Comparison of ENCODE assay signal across 32 cellular contexts in the genomic region with DNA sequence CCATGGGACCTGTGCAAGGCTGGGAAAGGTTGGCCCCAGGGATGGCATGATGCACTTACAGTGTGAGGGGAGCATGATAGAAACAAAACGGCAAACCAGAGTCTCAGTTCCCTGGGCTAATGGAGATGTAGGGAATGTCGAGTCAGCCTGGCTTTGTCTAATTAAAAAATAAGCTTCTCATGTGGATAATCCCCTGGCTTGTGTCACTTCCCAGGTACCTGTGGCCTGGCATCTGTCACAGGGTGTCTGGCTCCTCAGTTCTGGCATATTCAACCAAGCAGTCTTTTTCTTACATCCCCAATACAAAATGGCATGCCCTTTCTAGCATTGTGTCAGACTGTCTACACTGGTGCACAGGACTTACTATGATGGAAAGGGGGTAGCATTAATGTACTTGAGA.
"Had no signal": no experiment of that assay in that cellular context is flagged by ENCODE, and none has a peak within 500 bp of the region (broad histone marks: within the 10 kb centered on the region; RNA-seq: fewer than 3 reads in every experiment).

No MANE protein-coding gene starts in this region.

- DNase-seq: activated CD4-positive, alpha-beta memory T cell treated with anti-CD3 and anti-CD28 coated beads for 36 hours; activated CD4-positive, alpha-beta T cell treated with anti-CD3 and anti-CD28 coated beads for 36 hours; activated CD4-positive, alpha-beta T cell treated with anti-CD3 and anti-CD28 coated beads, Interleukin-2, amount 10 ng/mL, durations not matched to agents 24 days and 14 days; activated CD4-positive, CD25-positive, alpha-beta regulatory T cell; activated CD4-positive, CD25-positive, alpha-beta regulatory T cell treated with anti-CD3 and anti-CD28 coated beads, Interleukin-2, amount 50 U/mL, for 72 hours; activated CD8-positive, alpha-beta memory T cell treated with anti-CD3 and anti-CD28 coated beads, Interleukin-2, amount 10 ng/mL, durations not matched to agents 7 days and 5 days; activated CD8-positive, alpha-beta memory T cell treated with anti-CD3 and anti-CD28 coated beads, Interleukin-2, amount 50 U/mL, for 4 hours; activated CD8-positive, alpha-beta T cell treated with anti-CD3 and anti-CD28 coated beads, Interleukin-2, amount 10 ng/mL, durations not matched to agents 7 days and 5 days; activated effector memory CD4-positive, alpha-beta T cell treated with anti-CD3 and anti-CD28 coated beads, Interleukin-2, amount 50 U/mL, for 16 hours; activated naive CD4-positive, alpha-beta T cell treated with anti-CD3 and anti-CD28 coated beads for 36 hours; activated naive CD8-positive, alpha-beta T cell treated with anti-CD3 and anti-CD28 coated beads for 36 hours; activated naive CD8-positive, alpha-beta T cell treated with anti-CD3 and anti-CD28 coated beads, Interleukin-2, amount 50 U/mL, for 24 hours; activated T-cell treated with anti-CD3 and anti-CD28 coated beads, Interleukin-2, amount 50 U/mL, for 1 hour; activated T-cell treated with anti-CD3 and anti-CD28 coated beads, Interleukin-2, amount 50 U/mL, for 48 hours; adrenal gland; amygdala; aorta; body of pancreas; central memory CD4-positive, alpha-beta T cell; cerebellar nuclear complex; dorsolateral prefrontal cortex; effector memory CD4-positive, alpha-beta T cell; endodermal cell; foreskin keratinocyte; gastrocnemius medialis; glutamatergic neuron; heart left ventricle; T-helper 17 cell; T1000 had no signal

- H3K27ac ChIP-seq: adrenal gland, body of pancreas, cardiac muscle cell, coronary artery, dorsolateral prefrontal cortex, esophagus muscularis mucosa, foreskin keratinocyte, gastrocnemius medialis, heart left ventricle had no signal

- H3K27me3 ChIP-seq: adrenal gland, body of pancreas, esophagus muscularis mucosa, foreskin keratinocyte, gastrocnemius medialis had no signal

- H3K4me1 ChIP-seq: adrenal gland, body of pancreas, esophagus muscularis mucosa, foreskin keratinocyte, gastrocnemius medialis, heart left ventricle had no signal

- H3K36me3 ChIP-seq: adrenal gland, cardiac muscle cell, esophagus muscularis mucosa, gastrocnemius medialis, heart left ventricle had no signal

- H3K9me3 ChIP-seq: adrenal gland, body of pancreas, esophagus muscularis mucosa, gastrocnemius medialis, heart left ventricle had no signal

- H3K4me3 ChIP-seq: adrenal gland, body of pancreas, cardiac muscle cell, coronary artery, dorsolateral prefrontal cortex, esophagus muscularis mucosa, gastrocnemius medialis, heart left ventricle had no signal
